Comparison of ENCODE assay signal across 8 cellular contexts in the genomic region with DNA sequence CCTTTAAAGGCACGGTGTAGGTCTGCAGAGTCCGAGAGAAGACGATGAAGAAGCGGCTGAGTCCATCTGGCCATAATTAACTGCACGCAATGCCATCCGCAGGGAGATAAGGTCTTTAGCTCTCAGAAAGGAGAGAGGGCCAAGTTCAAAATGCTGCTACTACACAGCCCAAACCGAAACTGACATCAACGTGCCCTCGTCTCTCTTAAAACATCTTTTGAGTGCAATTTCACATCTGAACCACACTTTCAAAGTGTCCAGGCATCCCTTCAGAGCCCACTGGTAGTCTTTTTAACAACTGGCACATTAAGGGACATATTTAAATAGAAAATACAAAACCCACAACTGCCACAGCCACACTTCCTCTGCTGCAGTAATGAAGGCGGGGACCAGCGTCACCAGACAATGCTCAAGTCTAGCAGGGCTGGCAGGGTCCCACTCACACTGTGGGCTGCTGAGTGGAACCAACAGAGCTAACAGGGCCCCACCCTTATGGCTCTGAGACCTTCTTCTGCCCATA.
A peak's percentile ranks its signal among the peaks of the same experiment; 100 is the strongest.
DNase-seq lines count a peak whose midpoint lies in the region; ATAC-seq and TF ChIP-seq lines count a peak whose summit lies in the region.

No MANE protein-coding gene starts in this region.

- peaks cover 5% of the 10 kb centered on the region for H3K4me1 ChIP-seq in rectal smooth muscle tissue (ENCODE audit: control insufficient read depth, insufficient read depth, low read length)

- DNase-seq in GM12864 (ENCODE audit: low read depth) (peak; percentile 68), T-helper 1 cell (peak; percentile 25 to 81 (median 54)), caudate nucleus (lab: John Stamatoyannopoulos, UW) (peak in 2 of 61 donors; percentile 6 to 18), RKO (ENCODE audit: low spot score) (no peak), NCI-H2107 (lab: John Stamatoyannopoulos, UW) (no peak), NCI-H2171 treated with DMSO at 0.1 percent for 48 hours (lab: John Stamatoyannopoulos, UW) (no peak)

- H3K4me3 ChIP-seq in GM12864 (ENCODE audit: low read depth, low read length) = peak overlapping the region; percentile 9
- H3K4me3 ChIP-seq in rectal smooth muscle tissue (ENCODE audit: low read length) = peak overlapping the region; percentile 2

- H3K27ac ChIP-seq in caudate nucleus (ENCODE audit: low read depth, low read length) = peak overlapping the region; percentile 54
- no peak overlapping the region for H3K27ac ChIP-seq in rectal smooth muscle tissue (ENCODE audit: low read depth, low read length)

- H3K36me3 ChIP-seq in rectal smooth muscle tissue (ENCODE audit: control insufficient read depth, insufficient read depth, low read length) = no peaks in the 10 kb centered on the region

- no peak overlapping the region for H3K9ac ChIP-seq in rectal smooth muscle tissue (ENCODE audit: low read length)

- TF ChIP-seq CTCF in GM12864 (IDR thresholded peaks at IDR 0.05; ENCODE audit: low read depth, low read length, missing control alignments) = no peak

- ATAC-seq in HG02678 (IDR thresholded peaks at IDR 0.05; ENCODE audit: unreplicated experiment) = peak; percentile 79

- no peaks in the 10 kb centered on the region for H3K27me3 ChIP-seq in rectal smooth muscle tissue (ENCODE audit: control insufficient read depth, insufficient read depth, low read length)

Comparison
In these comparisons a context has a peak if more than half of its experiments do, and no peak if none do; other contexts are left out.
1. DNase-seq: peak in GM12864 (single experiment) and T-helper 1 cell (5 of 5); none in RKO (single experiment), NCI-H2107 (single experiment) and NCI-H2171 treated with DMSO at 0.1 percent for 48 hours (single experiment).